In genomic region chr2:53407363-53408080, GRCh38 we compare ENCODE assay signal across 17 cellular contexts.
DNase-seq lines count a peak whose midpoint lies in the region; ATAC-seq, FAIRE-seq and TF ChIP-seq lines count a peak whose summit lies in the region.
"Had no signal": no experiment of that assay in that cellular context is flagged by ENCODE, and none has a peak within 500 bp of the region (broad histone marks: within the 10 kb centered on the region; RNA-seq: fewer than 3 reads in every experiment).

No MANE protein-coding gene starts in this region.

- peak; percentile 26 for DNase-seq in EL
- peak; percentile 12 for DNase-seq in IMR-90
- DNase-seq in astrocyte (ENCODE audit: low read depth) = peak; percentile 33
- DNase-seq in kidney epithelial cell (ENCODE audit: low read depth) = peak; percentile 7
- no peak for DNase-seq in T-helper 2 cell treated with Interferon-gamma antibody and Interleukin-4, amounts not matched to agents 5 μg/mL and 100 μg/mL, for 36 hours (ENCODE audit: low spot score)
- no peak for DNase-seq in GM13977 (ENCODE audit: low spot score)
- DNase-seq: AML-193, DMS79, GF-D8, NCI-H146, NCI-H2081 treated with DMSO at 0.1 percent for 48 hours, NCI-H2227 treated with DMSO at 0.1 percent for 48 hours, NCI-H526 had no signal

- no peak for ATAC-seq in IMR-90 (ENCODE audit: low read depth)
- ATAC-seq in GM18868 (IDR thresholded peaks at IDR 0.05; ENCODE audit: unreplicated experiment) = no peak
- ATAC-seq: A549 had no signal

- H2BK5ac ChIP-seq in IMR-90 (ENCODE audit: low read depth, low read length, poor library complexity, severe bottlenecking) = no peak overlapping the region

- no peak overlapping the region for H4K5ac ChIP-seq in IMR-90 (ENCODE audit: low read depth, low read length)

- H4K91ac ChIP-seq in IMR-90 (ENCODE audit: insufficient read depth, low read depth, low read length) = no peak overlapping the region

- in situ Hi-C loops in IMR-90 (cut with MboI; ENCODE audit: low sequenced_read_pairs) = no loop called here
- in situ Hi-C loops in GM13977 (cut with MboI; ENCODE audit: low pct_unique_long_range_greater_than_20kb, low sequenced_read_pairs, unreplicated experiment) = no loop called here

- CTCF ChIA-PET in IMR-90 (lab: Yijun Ruan, JAX) = no interaction called here

- peaks cover 7% of the 10 kb centered on the region for H3K9me3 Mint-ChIP-seq in astrocyte (ENCODE audit: unreplicated experiment)
- no peaks in the 10 kb centered on the region for H3K9me3 Mint-ChIP-seq in T-helper 2 cell treated with Interferon-gamma antibody and Interleukin-4, amounts not matched to agents 5 μg/mL and 100 μg/mL, for 36 hours

- H4K20me1 ChIP-seq in IMR-90 (ENCODE audit: insufficient read depth, low read length) (no peaks in the 10 kb centered on the region), astrocyte (ENCODE audit: insufficient read depth, low read length) (no peaks in the 10 kb centered on the region)

- no TSS peak for BruUV-seq in IMR-90 (replicated peaks; lab: Mats Ljungman, UMichigan)

- H3K79me2 ChIP-seq in astrocyte (ENCODE audit: insufficient read depth, low read length) = no peaks in the 10 kb centered on the region

- TF ChIP-seq CTCF in IMR-90 (conservative IDR thresholded peaks at IDR 0.05; ENCODE audit: low read depth, low read length) (no peak), astrocyte (IDR thresholded peaks at IDR 0.05; ENCODE audit: insufficient read depth, low read depth, low read length) (no peak), kidney epithelial cell (IDR thresholded peaks at IDR 0.05; ENCODE audit: insufficient read depth, low read length, poor library complexity, severe bottlenecking) (no peak), GM13977 (IDR thresholded peaks at IDR 0.05; ENCODE audit: extremely low read depth, insufficient read depth, missing control alignments) (no peak)

- H3K27ac Mint-ChIP-seq in astrocyte (ENCODE audit: unreplicated experiment) = no peak overlapping the region
- no peak overlapping the region for H3K27ac Mint-ChIP-seq in T-helper 2 cell treated with Interferon-gamma antibody and Interleukin-4, amounts not matched to agents 5 μg/mL and 100 μg/mL, for 36 hours
- H3K27ac Mint-ChIP-seq: IgD-negative memory B cell had no signal

- H3K4me2 ChIP-seq in IMR-90 (ENCODE audit: low read depth, low read length) (no peak overlapping the region), astrocyte (ENCODE audit: low read length) (no peak overlapping the region)
- H3K4me2 ChIP-seq: A549 had no signal

- FAIRE-seq in astrocyte (lab: Jason Lieb, UNC) = no peak
- FAIRE-seq: H1 had no signal

- H3K27me3 ChIP-seq in IMR-90 (ENCODE audit: control insufficient read depth, insufficient read depth, low read length) (no peaks in the 10 kb centered on the region), astrocyte (ENCODE audit: insufficient read depth, low read length) (no peaks in the 10 kb centered on the region), kidney epithelial cell (ENCODE audit: control insufficient read depth, insufficient read depth, low read length) (no peaks in the 10 kb centered on the region)

- H3K4me3 ChIP-seq in IMR-90 (ENCODE audit: insufficient read depth, low read depth, low read length) (no peak overlapping the region), astrocyte (ENCODE audit: insufficient read depth, low read depth, low read length) (no peak overlapping the region), kidney epithelial cell (ENCODE audit: low read depth, low read length) (no peak overlapping the region)
- H3K4me3 ChIP-seq: A549 had no signal

- H2AK5ac ChIP-seq in IMR-90 (ENCODE audit: low read depth, low read length) = no peak overlapping the region

- H3K14ac ChIP-seq in IMR-90 (replicated peaks; ENCODE audit: low read depth, low read length) = no peak overlapping the region

- H3K18ac ChIP-seq in IMR-90 (ENCODE audit: low read depth, low read length) = no peak overlapping the region

- no peaks in the 10 kb centered on the region for H3K27me3 Mint-ChIP-seq in astrocyte (ENCODE audit: low read depth, unreplicated experiment)
- no peaks in the 10 kb centered on the region for H3K27me3 Mint-ChIP-seq in T-helper 2 cell treated with Interferon-gamma antibody and Interleukin-4, amounts not matched to agents 5 μg/mL and 100 μg/mL, for 36 hours (ENCODE audit: low read depth)

- no peaks in the 10 kb centered on the region for H3K36me3 Mint-ChIP-seq in astrocyte (ENCODE audit: low read depth, unreplicated experiment)
- H3K36me3 Mint-ChIP-seq in T-helper 2 cell treated with Interferon-gamma antibody and Interleukin-4, amounts not matched to agents 5 μg/mL and 100 μg/mL, for 36 hours (ENCODE audit: low read depth) = no peaks in the 10 kb centered on the region
- H3K36me3 Mint-ChIP-seq: IgD-negative memory B cell had no signal

- no peak overlapping the region for H3K23ac ChIP-seq in IMR-90 (ENCODE audit: low read depth, low read length)

- H3K4me1 ChIP-seq in IMR-90 (ENCODE audit: control insufficient read depth, insufficient read depth, low read length) (no peaks in the 10 kb centered on the region), astrocyte (ENCODE audit: insufficient read depth, low read length) (peaks cover 3% of the 10 kb centered on the region)

- H3K36me3 ChIP-seq in IMR-90 (ENCODE audit: control insufficient read depth, insufficient read depth, low read length) = no peaks in the 10 kb centered on the region
- no peaks in the 10 kb centered on the region for H3K36me3 ChIP-seq in astrocyte (ENCODE audit: insufficient read depth, low read length)
- no peaks in the 10 kb centered on the region for H3K36me3 ChIP-seq in kidney epithelial cell (ENCODE audit: control insufficient read depth, insufficient read depth, low read length)

- peaks cover 12% of the 10 kb centered on the region for H3K4me1 Mint-ChIP-seq in astrocyte (ENCODE audit: low read depth, unreplicated experiment)
- no peaks in the 10 kb centered on the region for H3K4me1 Mint-ChIP-seq in T-helper 2 cell treated with Interferon-gamma antibody and Interleukin-4, amounts not matched to agents 5 μg/mL and 100 μg/mL, for 36 hours (ENCODE audit: low read depth)
- H3K4me1 Mint-ChIP-seq: IgD-negative memory B cell had no signal

- no peak overlapping the region for H3K27ac ChIP-seq in IMR-90 (ENCODE audit: insufficient read depth, low read length)
- no peak overlapping the region for H3K27ac ChIP-seq in astrocyte (ENCODE audit: low read depth, low read length)
- H3K27ac ChIP-seq: A549 had no signal

- no peak overlapping the region for H3K4ac ChIP-seq in IMR-90 (ENCODE audit: low read depth, low read length)

- H2BK120ac ChIP-seq in IMR-90 (ENCODE audit: low read depth, low read length) = no peak overlapping the region

- TF ChIP-seq RAD21 in IMR-90 (IDR thresholded peaks at IDR 0.05; ENCODE audit: low read length) = no peak

- H3K9me3 ChIP-seq in IMR-90 (ENCODE audit: control insufficient read depth, insufficient read depth, low read length) (no peaks in the 10 kb centered on the region), astrocyte (ENCODE audit: insufficient read depth, low read depth, low read length) (no peaks in the 10 kb centered on the region)
- H3K9me3 ChIP-seq: A549 had no signal

- no peak overlapping the region for H2AK9ac ChIP-seq in IMR-90 (replicated peaks; ENCODE audit: low read depth, low read length, poor library complexity)

- no peak overlapping the region for H3K9ac ChIP-seq in IMR-90 (ENCODE audit: low read depth, low read length)
- no peak overlapping the region for H3K9ac ChIP-seq in astrocyte (ENCODE audit: low read length)

- H3K4me3 Mint-ChIP-seq in astrocyte (ENCODE audit: unreplicated experiment) = no peak overlapping the region
- H3K4me3 Mint-ChIP-seq in T-helper 2 cell treated with Interferon-gamma antibody and Interleukin-4, amounts not matched to agents 5 μg/mL and 100 μg/mL, for 36 hours = no peak overlapping the region
- H3K4me3 Mint-ChIP-seq: IgD-negative memory B cell had no signal

- H2BK15ac ChIP-seq in IMR-90 (ENCODE audit: low read depth, low read length) = no peak overlapping the region

- H3K9me1 ChIP-seq in IMR-90 (ENCODE audit: insufficient read depth, low read length) = no peaks in the 10 kb centered on the region

- POLR2A ChIA-PET in IMR-90 (lab: Charles Lee; ENCODE audit: unreplicated experiment) = no interaction called here

- no peak overlapping the region for H4K8ac ChIP-seq in IMR-90 (ENCODE audit: low read depth in 2 of 2, low read length in 2 of 2)

- intact Hi-C loops in IMR-90 (cut with micrococcal nuclease) = no loop called here

- 100% methylated on average over 1 of the region's 6 CpGs; no CpG with 5 or more reads in 1 of the 2 experiments for WGBS in IMR-90 (ENCODE audit: extremely low coverage in 2 of 2, insufficient read length in 1 of 2), 2 experiments

- no peaks in the 10 kb centered on the region for H3K79me1 ChIP-seq in IMR-90 (ENCODE audit: low read depth in 1 of 2, low read length in 2 of 2)

- no peak overlapping the region for H3K56ac ChIP-seq in IMR-90 (ENCODE audit: extremely low read depth, insufficient read depth, low read length)

- H2AFZ ChIP-seq in IMR-90 (replicated peaks; ENCODE audit: low read length, poor library complexity) = no peak overlapping the region
- no peak overlapping the region for H2AFZ ChIP-seq in astrocyte (ENCODE audit: low read depth, low read length)

- dilution Hi-C loops in IMR-90 (cut with HindIII; ENCODE audit: low sequenced_read_pairs, unreplicated experiment) = no loop called here

- no peak overlapping the region for H2BK20ac ChIP-seq in IMR-90 (ENCODE audit: low read depth, low read length)

- no peak for TF ChIP-seq POLR2A in IMR-90 (IDR thresholded peaks at IDR 0.05; ENCODE audit: low read depth, low read length)

TF ChIP-seq in IMR-90, 13 proteins besides CTCF, POLR2A, EP300 and RAD21 (continues in another document):
- TF ChIP-seq SMC3 (IDR thresholded peaks at IDR 0.05; ENCODE audit: low read depth, low read length) (no peak), BHLHE40 (IDR thresholded peaks at IDR 0.05; ENCODE audit: low read depth, low read length) (no peak), RCOR1 (IDR thresholded peaks at IDR 0.05; ENCODE audit: insufficient replicate concordance, low read length) (no peak), ELK1 (IDR thresholded peaks at IDR 0.05; ENCODE audit: borderline replicate concordance, low read depth, low read length) (no peak), FOS (IDR thresholded peaks at IDR 0.05; ENCODE audit: low read depth, low read length) (no peak)

Comparison
In these comparisons a context has a peak if more than half of its experiments do, and no peak if none do; other contexts are left out.
1. DNase-seq: peak in EL (single experiment), IMR-90 (single experiment), astrocyte (single experiment) and kidney epithelial cell (single experiment); none in T-helper 2 cell treated with Interferon-gamma antibody and Interleukin-4, amounts not matched to agents 5 μg/mL and 100 μg/mL, for 36 hours (single experiment) and GM13977 (single experiment).